Comparison of ENCODE assay signal across 16 cellular contexts in genomic region chr2:220513573-220514288, GRCh38.
DNase-seq lines count a peak whose midpoint lies in the region; ATAC-seq and TF ChIP-seq lines count a peak whose summit lies in the region.
"Had no signal": no experiment of that assay in that cellular context is flagged by ENCODE, and none has a peak within 500 bp of the region (broad histone marks: within the 10 kb centered on the region; RNA-seq: fewer than 3 reads in every experiment).

No MANE protein-coding gene starts in this region.

- H3K9me3 ChIP-seq in IMR-90 (ENCODE audit: control insufficient read depth, insufficient read depth, low read length) (no peaks in the 10 kb centered on the region), SJSA1 (replicated peaks) (no peaks in the 10 kb centered on the region), fibroblast of lung (ENCODE audit: control insufficient read depth, insufficient read depth, low read depth, low read length) (no peaks in the 10 kb centered on the region), skeletal muscle satellite cell (replicated peaks; ENCODE audit: low read length) (no peaks in the 10 kb centered on the region)
- H3K9me3 ChIP-seq: BLaER1, HAP-1, Peyer's patch had no signal

- in situ Hi-C loops in IMR-90 (cut with MboI; ENCODE audit: low sequenced_read_pairs): no loop called here

- H3K14ac ChIP-seq in IMR-90 (replicated peaks; ENCODE audit: low read depth, low read length): peak overlapping the region; percentile 78

- WGBS in IMR-90 (ENCODE audit: extremely low coverage in 2 of 2, insufficient read length in 1 of 2), 2 experiments: no CpG with 5 or more reads among the region's 2 CpGs

- POLR2A ChIA-PET in IMR-90 (lab: Charles Lee; ENCODE audit: unreplicated experiment): interaction anchor here (0.5 to 0.6 kb wide), 2 partner anchors 144 to 1017 kb away, joined by 4 read pairs; no protein-coding TSS in a partner anchor

- H2AFZ ChIP-seq in IMR-90 (replicated peaks; ENCODE audit: low read length, poor library complexity) (no peak overlapping the region), fibroblast of lung (ENCODE audit: low read length) (no peak overlapping the region)

- peak overlapping the region; percentile 100 for H4K91ac ChIP-seq in IMR-90 (ENCODE audit: insufficient read depth, low read depth, low read length)

- peaks cover 11% of the 10 kb centered on the region for H3K9me1 ChIP-seq in IMR-90 (ENCODE audit: insufficient read depth, low read length)

- H4K5ac ChIP-seq in IMR-90 (ENCODE audit: low read depth, low read length): peak overlapping the region; percentile 89; the same call in 1 of the 2 replicates

- no peaks in the 10 kb centered on the region for H3K27me3 Mint-ChIP-seq in activated T-cell treated with anti-CD3 and anti-CD28 coated beads, Interleukin-2, amount 50 U/mL, for 72 hours (ENCODE audit: low read depth)

- peaks cover 2 to 3% of the 10 kb centered on the region in 2 donors for H3K9me3 Mint-ChIP-seq in activated T-cell treated with anti-CD3 and anti-CD28 coated beads, Interleukin-2, amount 50 U/mL, for 72 hours

- H3K79me2 ChIP-seq in fibroblast of lung (ENCODE audit: control insufficient read depth, insufficient read depth, low read length): no peaks in the 10 kb centered on the region

- H2BK120ac ChIP-seq in IMR-90 (ENCODE audit: low read depth, low read length): peak overlapping the region; percentile 100

- peak overlapping the region; percentile 81 for H3K4ac ChIP-seq in IMR-90 (ENCODE audit: low read depth, low read length)

- H3K36me3 Mint-ChIP-seq in activated T-cell treated with anti-CD3 and anti-CD28 coated beads, Interleukin-2, amount 50 U/mL, for 72 hours (ENCODE audit: insufficient read depth in 2 of 2): no peaks in the 10 kb centered on the region

- DNase-seq in IMR-90 (peak; percentile 20), SJSA1 (ENCODE audit: low read depth in 1 of 2, low spot score in 2 of 2) (no peak), fibroblast of lung (ENCODE audit: low read depth in 2 of 2) (peak in 1 of 2 donors; percentile 35)
- DNase-seq in activated T-cell treated with anti-CD3 and anti-CD28 coated beads, Interleukin-2, amount 50 U/mL, for 72 hours: no peak
- DNase-seq in stimulated activated CD4-positive, alpha-beta T cell treated with anti-CD3 and anti-CD28 coated beads, Interleukin-2, amount 100 ng/mL, for 48 hours: no peak
- DNase-seq: DMS 273 treated with DMSO at 0.1 percent for 48 hours, NCI-H1048, NCI-H1694, NCI-H446 treated with DMSO at 0.1 percent for 48 hours, NCI-H774, Peyer's patch, SHP77 treated with DMSO at 0.1 percent for 48 hours had no signal

- TF ChIP-seq RAD21 in IMR-90 (IDR thresholded peaks at IDR 0.05; ENCODE audit: low read length): no peak

- TF ChIP-seq POLR2A in IMR-90 (IDR thresholded peaks at IDR 0.05; ENCODE audit: low read depth, low read length): no peak

- H3K4me3 ChIP-seq in IMR-90 (ENCODE audit: insufficient read depth, low read depth, low read length): no peak overlapping the region
- no peak overlapping the region for H3K4me3 ChIP-seq in SJSA1
- H3K4me3 ChIP-seq in fibroblast of lung (replicated peaks in 1 of 4; ENCODE audit: control extremely low read depth in 1 of 4, insufficient read depth in 1 of 4, low read depth in 3 of 4, low read length in 4 of 4): no peak overlapping the region
- H3K4me3 ChIP-seq in skeletal muscle satellite cell (ENCODE audit: low read length): no peak overlapping the region
- H3K4me3 ChIP-seq: BLaER1, HAP-1, Peyer's patch had no signal

- no peak overlapping the region for H2AK9ac ChIP-seq in IMR-90 (replicated peaks; ENCODE audit: low read depth, low read length, poor library complexity)

- H3K4me2 ChIP-seq in IMR-90 (ENCODE audit: low read depth, low read length) (no peak overlapping the region), fibroblast of lung (ENCODE audit: extremely low read depth, insufficient read depth, low read length) (no peak overlapping the region), skeletal muscle satellite cell (ENCODE audit: low read length) (peak overlapping the region; percentile 14)
- H3K4me2 ChIP-seq: BLaER1 had no signal

- H3K79me1 ChIP-seq in IMR-90 (ENCODE audit: low read depth in 1 of 2, low read length in 2 of 2): no peaks in the 10 kb centered on the region

- H2BK20ac ChIP-seq in IMR-90 (ENCODE audit: low read depth, low read length): peak overlapping the region; percentile 100

- H3K4me1 Mint-ChIP-seq in activated T-cell treated with anti-CD3 and anti-CD28 coated beads, Interleukin-2, amount 50 U/mL, for 72 hours (ENCODE audit: low read depth): no peaks in the 10 kb centered on the region

- peak overlapping the region; percentile 98 for H3K56ac ChIP-seq in IMR-90 (ENCODE audit: extremely low read depth, insufficient read depth, low read length)

- H2BK15ac ChIP-seq in IMR-90 (ENCODE audit: low read depth, low read length): peak overlapping the region; percentile 69

- H2BK5ac ChIP-seq in IMR-90 (ENCODE audit: low read depth, low read length, poor library complexity, severe bottlenecking): peak overlapping the region; percentile 99

- BruUV-seq in IMR-90 (replicated peaks; lab: Mats Ljungman, UMichigan): no TSS peak

- 0 out of 2 replicates have a peak overlapping the region, but pooled peaks have one; percentile 17 for H3K27ac ChIP-seq in IMR-90 (ENCODE audit: insufficient read depth, low read length)
- peak overlapping the region; percentile 88 for H3K27ac ChIP-seq in SJSA1
- H3K27ac ChIP-seq in fibroblast of lung (ENCODE audit: insufficient read depth, low read length): peak overlapping the region; percentile 6
- H3K27ac ChIP-seq: BLaER1, Peyer's patch had no signal

- H3K4me1 ChIP-seq in IMR-90 (ENCODE audit: control insufficient read depth, insufficient read depth, low read length) (peaks cover 19% of the 10 kb centered on the region), SJSA1 (replicated peaks) (peaks cover 45% of the 10 kb centered on the region), fibroblast of lung (ENCODE audit: control insufficient read depth, extremely low read depth, insufficient read depth, low read length) (peaks cover 17% of the 10 kb centered on the region), skeletal muscle satellite cell (ENCODE audit: control insufficient read depth, insufficient read depth, low read length) (peaks cover 47% of the 10 kb centered on the region)
- H3K4me1 ChIP-seq: BLaER1, HAP-1, Peyer's patch had no signal

- intact Hi-C loops in IMR-90 (cut with micrococcal nuclease): loop anchor here (5.0 kb wide), 1 partner anchor 286 kb away; no protein-coding TSS in a partner anchor

- no peak overlapping the region for H3K27ac Mint-ChIP-seq in activated T-cell treated with anti-CD3 and anti-CD28 coated beads, Interleukin-2, amount 50 U/mL, for 72 hours

- H3K27me3 ChIP-seq in IMR-90 (ENCODE audit: control insufficient read depth, insufficient read depth, low read length) (no peaks in the 10 kb centered on the region), SJSA1 (replicated peaks) (no peaks in the 10 kb centered on the region), fibroblast of lung (ENCODE audit: control insufficient read depth, insufficient read depth, low read length) (no peaks in the 10 kb centered on the region), skeletal muscle satellite cell (ENCODE audit: control insufficient read depth, insufficient read depth, low read length) (no peaks in the 10 kb centered on the region)
- H3K27me3 ChIP-seq: BLaER1, Peyer's patch had no signal

- dilution Hi-C loops in IMR-90 (cut with HindIII; ENCODE audit: low sequenced_read_pairs, unreplicated experiment): no loop called here

- CTCF ChIA-PET in IMR-90 (lab: Yijun Ruan, JAX): interaction anchor here (0.6 to 1.4 kb wide), 3 partner anchors 13 to 1058 kb away, joined by 3 to 4 read pairs (median 3); no protein-coding TSS in a partner anchor

- ATAC-seq in IMR-90 (ENCODE audit: low read depth): no peak
- ATAC-seq in activated T-cell treated with anti-CD3 and anti-CD28 coated beads, Interleukin-2, amount 50 U/mL, for 72 hours (replicated peaks in 1 of 2): no peak
- ATAC-seq in GM19328 (IDR thresholded peaks at IDR 0.05; ENCODE audit: unreplicated experiment): no peak

- TF ChIP-seq CTCF in IMR-90 (conservative IDR thresholded peaks at IDR 0.05; ENCODE audit: low read depth, low read length) (no peak), fibroblast of lung (conservative IDR thresholded peaks at IDR 0.05 in 1 of 2, IDR thresholded peaks at IDR 0.05 in 1 of 2; ENCODE audit: low read depth in 1 of 2, low read length in 2 of 2) (no peak)

- H3K9ac ChIP-seq in IMR-90 (ENCODE audit: low read depth, low read length) (no peak overlapping the region; the same call in 1 of the 2 replicates), fibroblast of lung (ENCODE audit: insufficient read depth, low read length) (no peak overlapping the region), skeletal muscle satellite cell (ENCODE audit: low read depth, low read length) (peak overlapping the region; percentile 5)
- H3K9ac ChIP-seq: BLaER1 had no signal

- peak overlapping the region; percentile 35; the same call in 1 of the 2 replicates for H3K23ac ChIP-seq in IMR-90 (ENCODE audit: low read depth, low read length)

- H2AK5ac ChIP-seq in IMR-90 (ENCODE audit: low read depth, low read length): peak overlapping the region; percentile 83; the same call in 1 of the 2 replicates

- no peak overlapping the region for H3K4me3 Mint-ChIP-seq in activated T-cell treated with anti-CD3 and anti-CD28 coated beads, Interleukin-2, amount 50 U/mL, for 72 hours

- H4K20me1 ChIP-seq in IMR-90 (ENCODE audit: insufficient read depth, low read length) (no peaks in the 10 kb centered on the region), fibroblast of lung (ENCODE audit: control insufficient read depth, extremely low read depth, insufficient read depth, low read length) (no peaks in the 10 kb centered on the region)
- H4K20me1 ChIP-seq: BLaER1 had no signal

- H4K8ac ChIP-seq in IMR-90 (ENCODE audit: low read depth in 2 of 2, low read length in 2 of 2): peak overlapping the region; percentile 99

- H3K18ac ChIP-seq in IMR-90 (ENCODE audit: low read depth, low read length): peak overlapping the region; percentile 100; the same call in 1 of the 2 replicates

- no peaks in the 10 kb centered on the region for H3K36me3 ChIP-seq in IMR-90 (ENCODE audit: control insufficient read depth, insufficient read depth, low read length)
- H3K36me3 ChIP-seq in SJSA1: no peaks in the 10 kb centered on the region
- no peaks in the 10 kb centered on the region for H3K36me3 ChIP-seq in fibroblast of lung (ENCODE audit: control insufficient read depth, insufficient read depth, low read length)
- no peaks in the 10 kb centered on the region for H3K36me3 ChIP-seq in skeletal muscle satellite cell (ENCODE audit: insufficient read depth, low read length)
- H3K36me3 ChIP-seq: BLaER1, HAP-1, Peyer's patch had no signal

TF ChIP-seq in IMR-90, 13 proteins besides CTCF, POLR2A, EP300 and RAD21 (continues in another document):
- TF ChIP-seq NFE2L2 (IDR thresholded peaks at IDR 0.05; ENCODE audit: low read depth, low read length) (no peak), BHLHE40 (IDR thresholded peaks at IDR 0.05; ENCODE audit: low read depth, low read length) (no peak), CEBPB (IDR thresholded peaks at IDR 0.05; ENCODE audit: low read depth, low read length) (no peak), CHD1 (IDR thresholded peaks at IDR 0.05; ENCODE audit: low read depth, low read length) (no peak), RFX5 (IDR thresholded peaks at IDR 0.05; ENCODE audit: low read depth, low read length) (no peak), FOS (IDR thresholded peaks at IDR 0.05; ENCODE audit: low read depth, low read length) (no peak)

Comparison
In these comparisons a context has a peak if more than half of its experiments do, and no peak if none do; other contexts are left out.
1. H3K27ac ChIP-seq: peak in every context shown above with its lines; median percentile 88 in SJSA1; 17 in IMR-90; 6 in fibroblast of lung.